8 cellular contexts compared by ENCODE assay signal in genomic region chr17:36947922-36948716, GRCh38. TPM values are rescaled to one million over a fixed set of nuclear protein-coding genes. Genes with fewer than 3 reads are reported as not detected.
DNase-seq lines count a peak whose midpoint lies in the region; ATAC-seq and TF ChIP-seq lines count a peak whose summit lies in the region.

No MANE protein-coding gene starts in this region.

- H3K9me3 ChIP-seq in CD4-positive, alpha-beta memory T cell (ENCODE audit: control insufficient read depth in 1 of 2, low read length in 2 of 2), result no peaks in the 10 kb centered on the region
- H3K9me3 ChIP-seq in WERI-Rb-1 (ENCODE audit: severe bottlenecking) (no peaks in the 10 kb centered on the region), gastrocnemius medialis (no peaks in the 10 kb centered on the region)

- CTCF ChIA-PET in CD4-positive, alpha-beta memory T cell (lab: Charles Lee; ENCODE audit: partially characterized antibody), result interaction anchor here (0.6 to 1.6 kb wide), 3 partner anchors 11 to 100 kb away, joined by 4 read pairs; partner anchors contain the start of gene LHX1

- H3K4me3 Mint-ChIP-seq in CD4-positive, alpha-beta memory T cell, result peak overlapping the region; percentile 87 to 98 (median 97)

- DNase-seq in CD4-positive, alpha-beta memory T cell, result no peak
- DNase-seq in WERI-Rb-1, result no peak
- DNase-seq in Right ventricle myocardium superior, result no peak
- no peak for DNase-seq in gastrocnemius medialis
- DNase-seq in activated CD4-positive, CD25-positive, alpha-beta regulatory T cell (lab: John Stamatoyannopoulos, UW), result no peak
- no peak for DNase-seq in NCI-H2029 treated with DMSO at 0.1 percent for 48 hours (lab: John Stamatoyannopoulos, UW)

- peak overlapping the region; percentile 85 to 98 (median 96) for H3K27ac Mint-ChIP-seq in CD4-positive, alpha-beta memory T cell

- POLR2A ChIA-PET in CD4-positive, alpha-beta memory T cell (lab: Charles Lee; ENCODE audit: partially characterized antibody), result interaction anchor here (0.9 to 2.1 kb wide), 7 partner anchors 9 to 410 kb away, joined by 3 to 17 read pairs (median 8); partner anchors contain the start of gene LHX1

- peaks cover 15% of the 10 kb centered on the region for H3K36me3 ChIP-seq in CD4-positive, alpha-beta memory T cell (ENCODE audit: insufficient read depth, low read length)
- H3K36me3 ChIP-seq in WERI-Rb-1, result peaks cover 22% of the 10 kb centered on the region
- peaks cover 0 to 18% of the 10 kb centered on the region in 2 donors for H3K36me3 ChIP-seq in gastrocnemius medialis

- ATAC-seq in HG02759 (IDR thresholded peaks at IDR 0.05; ENCODE audit: unreplicated experiment) (peak; percentile 1), Right ventricle myocardium superior (ENCODE audit: poor library complexity) (peak; percentile 78), gastrocnemius medialis (peak; percentile 53 to 59), HG03095 (IDR thresholded peaks at IDR 0.05; ENCODE audit: unreplicated experiment) (no peak)

- peaks cover 33 to 68% (median 47%) of the 10 kb centered on the region in 4 donors for H3K4me1 Mint-ChIP-seq in CD4-positive, alpha-beta memory T cell

- TF ChIP-seq POLR2A in gastrocnemius medialis (IDR thresholded peaks at IDR 0.05), result no peak

- TF ChIP-seq CTCF in WERI-Rb-1 (IDR thresholded peaks at IDR 0.05; ENCODE audit: low read depth, low read length) (peak; percentile 26; the same call in 1 of the 2 replicates), gastrocnemius medialis (IDR thresholded peaks at IDR 0.05 in 4 of 5, conservative IDR thresholded peaks at IDR 0.05 in 1 of 5) (no peak)

- intact Hi-C loops in CD4-positive, alpha-beta memory T cell (cut with micrococcal nuclease), result loop anchor here (2.0 to 10.0 kb wide), 2 partner anchors 225 to 343 kb away; partner anchors contain the start of gene MRM1
- intact Hi-C loops in Right ventricle myocardium superior (cut with DNase I) (no loop called here), gastrocnemius medialis (cut with DNase I; ENCODE audit: low total_unique reads) (loop anchor here (1.0 to 5.0 kb wide), 6 partner anchors 99 to 459 kb away; partner anchors contain the start of genes ACACA, MRM1, MYO19 and PIGW)

- peak overlapping the region; percentile 86 for H3K27ac ChIP-seq in CD4-positive, alpha-beta memory T cell (ENCODE audit: low read depth, low read length)
- H3K27ac ChIP-seq in WERI-Rb-1 (peak overlapping the region; percentile 61), gastrocnemius medialis (peak overlapping the region; percentile 78 to 92 (median 84))

- H3K9me3 Mint-ChIP-seq in CD4-positive, alpha-beta memory T cell, result peaks cover 0 to 12% (median 0%) of the 10 kb centered on the region in 8 donors

- peaks cover 49% of the 10 kb centered on the region for H3K4me1 ChIP-seq in CD4-positive, alpha-beta memory T cell (ENCODE audit: insufficient read depth, low read length)
- H3K4me1 ChIP-seq in gastrocnemius medialis, result peaks cover 15 to 19% of the 10 kb centered on the region in 2 donors

- H3K27me3 Mint-ChIP-seq in CD4-positive, alpha-beta memory T cell, result peaks cover 31 to 34% of the 10 kb centered on the region in 2 donors

- peak overlapping the region; percentile 68 to 89 for H3K4me3 ChIP-seq in CD4-positive, alpha-beta memory T cell (ENCODE audit: low read length in 2 of 2)
- peak overlapping the region; percentile 95 for H3K4me3 ChIP-seq in WERI-Rb-1 (ENCODE audit: low read depth, low read length)
- H3K4me3 ChIP-seq in gastrocnemius medialis, result peak overlapping the region; percentile 68 to 96 (median 86)

- peaks cover 42% of the 10 kb centered on the region for H3K27me3 ChIP-seq in CD4-positive, alpha-beta memory T cell (ENCODE audit: insufficient read depth, low read length)
- H3K27me3 ChIP-seq in WERI-Rb-1 (ENCODE audit: insufficient read depth, low read depth, severe bottlenecking) (peaks cover 38% of the 10 kb centered on the region), gastrocnemius medialis (peaks cover 46 to 49% (median 49%) of the 10 kb centered on the region in 3 donors)

- peaks cover 23 to 35% of the 10 kb centered on the region in 2 donors for H3K36me3 Mint-ChIP-seq in CD4-positive, alpha-beta memory T cell

- in situ Hi-C loops in gastrocnemius medialis (cut with MboI; ENCODE audit: low sequenced_read_pairs in 4 of 4), result loop anchor here in 1 of 4 donors (25.0 kb wide), 1 partner anchor 311 kb away; no protein-coding TSS in a partner anchor

RNA-seq across cellular contexts. Expression of gene AATF, which starts 0.6 kb away (rescaled TPM):
- total RNA-seq in CD4-positive, alpha-beta memory T cell, result 10 to 100 TPM; 60.5 to 61.2 TPM
- polyA plus RNA-seq in CD4-positive, alpha-beta memory T cell, result 10 to 100 TPM; 52.0 to 89.4 TPM
- total RNA-seq in Right ventricle myocardium superior, result 26.9 TPM
- total RNA-seq in gastrocnemius medialis, result 10 to 100 TPM; 30.3 to 50.5 (median 40.9) TPM

RNA-seq across cellular contexts. Expression of gene LHX1, which starts 10.8 kb away (rescaled TPM):
- not detected for total RNA-seq in CD4-positive, alpha-beta memory T cell
- not detected for polyA plus RNA-seq in CD4-positive, alpha-beta memory T cell
- total RNA-seq in Right ventricle myocardium superior (not detected), gastrocnemius medialis (not detected)
